In the genomic region with DNA sequence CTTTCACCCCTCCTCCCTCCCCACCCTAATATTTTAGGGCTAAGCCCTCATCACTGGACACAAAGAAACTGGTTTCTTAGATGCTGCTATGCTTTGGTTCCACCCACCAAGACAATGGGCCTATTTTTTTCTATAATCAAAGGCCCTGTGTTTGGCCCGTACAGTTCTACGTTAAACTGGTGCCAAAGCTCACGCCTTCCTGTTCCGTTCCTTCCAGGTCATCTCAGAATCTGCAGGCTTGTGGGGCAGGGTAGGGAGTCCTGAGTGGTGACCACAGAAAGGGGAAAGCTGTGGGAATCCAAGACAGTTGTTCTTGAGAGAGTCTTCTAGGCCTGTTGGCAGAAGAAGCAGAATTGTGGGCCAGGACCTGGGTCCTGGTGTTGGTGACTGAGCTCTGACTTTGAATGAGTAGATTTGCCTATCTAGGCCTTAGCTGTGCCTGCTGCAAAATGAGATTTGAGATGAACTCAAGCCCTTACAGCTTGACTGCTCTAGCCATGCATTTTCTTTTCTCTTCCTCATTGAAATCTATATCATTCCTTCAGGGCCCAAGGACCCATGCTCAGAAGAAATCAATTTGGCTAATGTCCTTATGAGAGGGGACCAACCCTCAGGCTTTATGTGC, we compare ENCODE assay signal across 18 cellular contexts. TPM values are rescaled to one million over a fixed set of nuclear protein-coding genes. Genes with fewer than 3 reads are reported as not detected.
A peak's percentile ranks its signal among the peaks of the same experiment; 100 is the strongest.
DNase-seq lines count a peak whose midpoint lies in the region; ATAC-seq lines count a peak whose summit lies in the region.
"Had no signal": no experiment of that assay in that cellular context is flagged by ENCODE, and none has a peak within 500 bp of the region (broad histone marks: within the 10 kb centered on the region; RNA-seq: fewer than 3 reads in every experiment).

No MANE protein-coding gene starts in this region.

- no peak for ATAC-seq in GM18861 (IDR thresholded peaks at IDR 0.05; ENCODE audit: unreplicated experiment)
- ATAC-seq: body of pancreas had no signal

- H2AFZ ChIP-seq in Karpas-422 (ENCODE audit: low read length): peak overlapping the region; percentile 67

- no peaks in the 10 kb centered on the region for H3K9me3 ChIP-seq in Karpas-422 (ENCODE audit: low read length)
- H3K9me3 ChIP-seq: body of pancreas, sigmoid colon had no signal

- no peaks in the 10 kb centered on the region for H4K20me1 ChIP-seq in Karpas-422 (ENCODE audit: insufficient read depth, low read depth, low read length)

- no peaks in the 10 kb centered on the region for H3K79me2 ChIP-seq in Karpas-422 (ENCODE audit: low read length)

- H3K4me2 ChIP-seq in Karpas-422 (ENCODE audit: low read depth, low read length, poor library complexity, severe bottlenecking): peak overlapping the region; percentile 13

- DNase-seq in Karpas-422 (peak; percentile 63), hippocampal formation (lab: John Stamatoyannopoulos, UW) (peak; percentile 70 to 91), substantia nigra (lab: John Stamatoyannopoulos, UW) (peak in 45 of 49 donors; percentile 15 to 90 (median 57)), COLO668 (lab: John Stamatoyannopoulos, UW; ENCODE audit: unreplicated experiment) (no peak)
- DNase-seq in central memory CD4-positive, alpha-beta T cell: no peak
- DNase-seq: activated naive CD4-positive, alpha-beta T cell treated with Interleukin-2 at 50 U/mL for 16 hours; body of pancreas; DMS79 treated with DMSO at 0.1 percent for 48 hours; effector memory CD4-positive, alpha-beta T cell; NCI-H1694 treated with DMSO at 0.1 percent for 48 hours; SHP77 treated with DMSO at 0.1 percent for 48 hours; sigmoid colon; stimulated activated CD4-positive, alpha-beta T cell treated with anti-CD3 and anti-CD28 coated beads, Interleukin-4, amount 100 ng/mL, for 1 hour; T-helper 9 cell had no signal

- peaks cover 44% of the 10 kb centered on the region for H3K4me1 ChIP-seq in Karpas-422 (ENCODE audit: low read length)
- H3K4me1 ChIP-seq: body of pancreas, sigmoid colon had no signal

- no peaks in the 10 kb centered on the region for H3K9me2 ChIP-seq in Karpas-422 (replicated peaks; ENCODE audit: insufficient read depth, low read length)

- H3K27ac ChIP-seq in Karpas-422 (ENCODE audit: low read length) (peak overlapping the region; percentile 91), angular gyrus (ENCODE audit: low read depth, low read length) (peak overlapping the region; percentile 99), substantia nigra (ENCODE audit: low read depth, low read length, poor library complexity, severe bottlenecking) (peak overlapping the region; percentile 99)
- H3K27ac ChIP-seq: C4-2B had no signal

- H3K27me3 ChIP-seq in Karpas-422 (ENCODE audit: low read length): no peaks in the 10 kb centered on the region
- H3K27me3 ChIP-seq: body of pancreas, sigmoid colon had no signal

- no peaks in the 10 kb centered on the region for H3K36me3 ChIP-seq in Karpas-422 (ENCODE audit: insufficient read depth, low read length)
- H3K36me3 ChIP-seq: sigmoid colon had no signal

- H3K4me3 ChIP-seq in Karpas-422 (ENCODE audit: low read length): no peak overlapping the region
- H3K4me3 ChIP-seq: body of pancreas, lung, sigmoid colon had no signal

- H3K9ac ChIP-seq in Karpas-422 (ENCODE audit: low read length): peak overlapping the region; percentile 53

RNA-seq across cellular contexts. Expression of a gene that starts 19.1 kb away (rescaled TPM):
- not detected in 2 replicates for total RNA-seq in Karpas-422 (2014; rRNA removed; shearing (Covaris generic); ENCODE audit: low replicate concordance)
- total RNA-seq: sigmoid colon had no signal

RNA-seq across cellular contexts. Expression of a gene that starts 34.6 kb away (rescaled TPM):
- total RNA-seq in Karpas-422 (2014; rRNA removed; shearing (Covaris generic); ENCODE audit: low replicate concordance): 16.3 and 50.6 TPM in 2 replicates

Comparison
In these comparisons a context has a peak if more than half of its experiments do, and no peak if none do; other contexts are left out.
1. DNase-seq: peak in Karpas-422 (single experiment), hippocampal formation (2 of 2) and substantia nigra (45 of 49); none in central memory CD4-positive, alpha-beta T cell (single experiment) and COLO668 (single experiment).
2. Peak in every context shown above with its lines, with median percentiles within 50 percentile points of each other: H3K27ac ChIP-seq.